In genomic region chr2:86271248-86271647, GRCh38 we compare ENCODE assay signal across 2 cellular contexts.
TF ChIP-seq lines count a peak whose summit lies in the region.

No MANE protein-coding gene starts in this region.

TF ChIP-seq in HEK293, 187 proteins besides CTCF, POLR2A, EP300 and RAD21:
- TF ChIP-seq ZNF133 (tag by site-specific recombination; IDR thresholded peaks at IDR 0.05) (peak; percentile 26; the same call in 1 of the 2 replicates), ZNF518A (tag by site-specific recombination; conservative IDR thresholded peaks at IDR 0.05; ENCODE audit: low read depth) (no peak), ZNF623 (tag by site-specific recombination; IDR thresholded peaks at IDR 0.05) (no peak), ZNF785 (tag by site-specific recombination; IDR thresholded peaks at IDR 0.05) (no peak), ZNF596 (tag by site-specific recombination; IDR thresholded peaks at IDR 0.05) (no peak), PATZ1 (tag by site-specific recombination; IDR thresholded peaks at IDR 0.05) (no peak), ZNF362 (tag by site-specific recombination; IDR thresholded peaks at IDR 0.05) (peak; percentile 70; the same call in 1 of the 2 replicates), ZNF174 (tag by site-specific recombination; IDR thresholded peaks at IDR 0.05) (no peak), SETDB1 (IDR thresholded peaks at IDR 0.05; ENCODE audit: insufficient read length, low read length) (peak; percentile 95)

TF ChIP-seq in GM12878, 131 proteins besides CTCF, POLR2A, EP300 and RAD21:
- TF ChIP-seq ATF7 (IDR thresholded peaks at IDR 0.05; ENCODE audit: low read depth) (0 out of 2 replicates have a peak, but pooled peaks have one; percentile 12), KLF5 (IDR thresholded peaks at IDR 0.05; ENCODE audit: partially characterized antibody) (peak; percentile 82), NBN (IDR thresholded peaks at IDR 0.05) (peak; percentile 75), TCF12 (IDR thresholded peaks at IDR 0.05; ENCODE audit: low read depth, low read length) (no peak), MLLT1 (IDR thresholded peaks at IDR 0.05) (peak; percentile 49; the same call in 1 of the 2 replicates), CBX5 (IDR thresholded peaks at IDR 0.05; ENCODE audit: low read depth) (peak; percentile 94), BHLHE40 (IDR thresholded peaks at IDR 0.05; ENCODE audit: borderline replicate concordance in 1 of 2, low read depth in 2 of 2, low read length in 1 of 2) (no peak)
- TF ChIP-seq, protein P1, sequence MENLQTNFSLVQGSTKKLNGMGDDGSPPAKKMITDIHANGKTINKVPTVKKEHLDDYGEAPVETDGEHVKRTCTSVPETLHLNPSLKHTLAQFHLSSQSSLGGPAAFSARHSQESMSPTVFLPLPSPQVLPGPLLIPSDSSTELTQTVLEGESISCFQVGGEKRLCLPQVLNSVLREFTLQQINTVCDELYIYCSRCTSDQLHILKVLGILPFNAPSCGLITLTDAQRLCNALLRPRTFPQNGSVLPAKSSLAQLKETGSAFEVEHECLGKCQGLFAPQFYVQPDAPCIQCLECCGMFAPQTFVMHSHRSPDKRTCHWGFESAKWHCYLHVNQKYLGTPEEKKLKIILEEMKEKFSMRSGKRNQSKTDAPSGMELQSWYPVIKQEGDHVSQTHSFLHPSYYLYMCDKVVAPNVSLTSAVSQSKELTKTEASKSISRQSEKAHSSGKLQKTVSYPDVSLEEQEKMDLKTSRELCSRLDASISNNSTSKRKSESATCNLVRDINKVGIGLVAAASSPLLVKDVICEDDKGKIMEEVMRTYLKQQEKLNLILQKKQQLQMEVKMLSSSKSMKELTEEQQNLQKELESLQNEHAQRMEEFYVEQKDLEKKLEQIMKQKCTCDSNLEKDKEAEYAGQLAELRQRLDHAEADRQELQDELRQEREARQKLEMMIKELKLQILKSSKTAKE (IDR thresholded peaks at IDR 0.05; ENCODE audit: low read depth, poor library complexity, severe bottlenecking), result peak; percentile 54
- TF ChIP-seq, protein P2, sequence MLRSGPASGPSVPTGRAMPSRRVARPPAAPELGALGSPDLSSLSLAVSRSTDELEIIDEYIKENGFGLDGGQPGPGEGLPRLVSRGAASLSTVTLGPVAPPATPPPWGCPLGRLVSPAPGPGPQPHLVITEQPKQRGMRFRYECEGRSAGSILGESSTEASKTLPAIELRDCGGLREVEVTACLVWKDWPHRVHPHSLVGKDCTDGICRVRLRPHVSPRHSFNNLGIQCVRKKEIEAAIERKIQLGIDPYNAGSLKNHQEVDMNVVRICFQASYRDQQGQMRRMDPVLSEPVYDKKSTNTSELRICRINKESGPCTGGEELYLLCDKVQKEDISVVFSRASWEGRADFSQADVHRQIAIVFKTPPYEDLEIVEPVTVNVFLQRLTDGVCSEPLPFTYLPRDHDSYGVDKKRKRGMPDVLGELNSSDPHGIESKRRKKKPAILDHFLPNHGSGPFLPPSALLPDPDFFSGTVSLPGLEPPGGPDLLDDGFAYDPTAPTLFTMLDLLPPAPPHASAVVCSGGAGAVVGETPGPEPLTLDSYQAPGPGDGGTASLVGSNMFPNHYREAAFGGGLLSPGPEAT (IDR thresholded peaks at IDR 0.05; ENCODE audit: low read depth), result peak; percentile 65; the same call in 1 of the 2 replicates
